In the genomic region with DNA sequence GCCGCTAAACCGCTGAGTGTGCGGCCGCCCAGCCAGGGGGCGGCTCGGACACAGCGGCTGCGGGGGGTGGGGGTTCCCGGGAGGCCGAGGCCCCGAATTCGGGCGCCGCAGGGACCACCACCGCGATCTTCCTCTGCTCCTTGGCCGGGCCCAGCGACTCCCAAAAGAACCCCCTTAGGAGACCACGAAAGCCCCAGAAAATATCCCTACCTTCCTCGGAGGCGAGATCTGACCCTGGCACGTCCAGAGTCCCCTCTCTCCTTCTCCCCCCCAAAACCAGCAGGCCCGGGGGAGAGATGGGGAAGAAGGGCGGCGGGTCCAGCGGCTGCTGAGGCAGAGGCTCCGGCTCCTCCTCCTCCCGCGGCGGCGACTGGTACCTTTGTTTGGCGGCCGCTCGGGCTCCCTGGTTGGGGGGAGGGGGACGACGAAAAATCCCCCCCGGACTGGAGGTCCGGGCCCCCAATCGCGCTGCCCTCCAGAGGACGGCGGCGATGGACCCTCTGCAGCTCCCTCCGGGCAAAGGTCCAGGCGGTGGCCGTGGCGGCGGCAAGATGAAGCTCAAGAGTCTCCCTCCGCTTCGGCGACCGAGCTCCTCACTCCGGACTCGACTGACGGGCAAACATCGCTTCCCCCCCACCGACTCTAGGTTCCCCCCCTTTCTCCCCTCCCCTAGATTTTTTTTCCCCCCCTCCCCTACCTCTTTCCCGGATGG, we compare ENCODE assay signal across 8 cellular contexts. TPM values are rescaled to one million over a fixed set of nuclear protein-coding genes. Genes with fewer than 3 reads are reported as not detected.
DNase-seq lines count a peak whose midpoint lies in the region; ATAC-seq lines count a peak whose summit lies in the region.

A gene with protein sequence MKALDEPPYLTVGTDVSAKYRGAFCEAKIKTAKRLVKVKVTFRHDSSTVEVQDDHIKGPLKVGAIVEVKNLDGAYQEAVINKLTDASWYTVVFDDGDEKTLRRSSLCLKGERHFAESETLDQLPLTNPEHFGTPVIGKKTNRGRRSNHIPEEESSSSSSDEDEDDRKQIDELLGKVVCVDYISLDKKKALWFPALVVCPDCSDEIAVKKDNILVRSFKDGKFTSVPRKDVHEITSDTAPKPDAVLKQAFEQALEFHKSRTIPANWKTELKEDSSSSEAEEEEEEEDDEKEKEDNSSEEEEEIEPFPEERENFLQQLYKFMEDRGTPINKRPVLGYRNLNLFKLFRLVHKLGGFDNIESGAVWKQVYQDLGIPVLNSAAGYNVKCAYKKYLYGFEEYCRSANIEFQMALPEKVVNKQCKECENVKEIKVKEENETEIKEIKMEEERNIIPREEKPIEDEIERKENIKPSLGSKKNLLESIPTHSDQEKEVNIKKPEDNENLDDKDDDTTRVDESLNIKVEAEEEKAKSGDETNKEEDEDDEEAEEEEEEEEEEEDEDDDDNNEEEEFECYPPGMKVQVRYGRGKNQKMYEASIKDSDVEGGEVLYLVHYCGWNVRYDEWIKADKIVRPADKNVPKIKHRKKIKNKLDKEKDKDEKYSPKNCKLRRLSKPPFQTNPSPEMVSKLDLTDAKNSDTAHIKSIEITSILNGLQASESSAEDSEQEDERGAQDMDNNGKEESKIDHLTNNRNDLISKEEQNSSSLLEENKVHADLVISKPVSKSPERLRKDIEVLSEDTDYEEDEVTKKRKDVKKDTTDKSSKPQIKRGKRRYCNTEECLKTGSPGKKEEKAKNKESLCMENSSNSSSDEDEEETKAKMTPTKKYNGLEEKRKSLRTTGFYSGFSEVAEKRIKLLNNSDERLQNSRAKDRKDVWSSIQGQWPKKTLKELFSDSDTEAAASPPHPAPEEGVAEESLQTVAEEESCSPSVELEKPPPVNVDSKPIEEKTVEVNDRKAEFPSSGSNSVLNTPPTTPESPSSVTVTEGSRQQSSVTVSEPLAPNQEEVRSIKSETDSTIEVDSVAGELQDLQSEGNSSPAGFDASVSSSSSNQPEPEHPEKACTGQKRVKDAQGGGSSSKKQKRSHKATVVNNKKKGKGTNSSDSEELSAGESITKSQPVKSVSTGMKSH (N-terminal part only) (minus strand): TSS at position 621 of the 712 bp plus-strand sequence. CDS start 1,260 bp downstream, outside the sequence.

- H3K4me1 ChIP-seq in iPS DF 6.9 (ENCODE audit: control insufficient read depth, insufficient read depth, low read length), result no peaks in the 10 kb centered on the region

- H3K36me3 ChIP-seq in iPS DF 6.9 (ENCODE audit: control insufficient read depth, insufficient read depth, low read length), result no peaks in the 10 kb centered on the region; the same call in 1 of the 2 replicates

- H3K9me3 ChIP-seq in iPS DF 6.9 (ENCODE audit: control insufficient read depth, insufficient read depth, low read length), result no peaks in the 10 kb centered on the region

- ATAC-seq in HG02642 (IDR thresholded peaks at IDR 0.05; ENCODE audit: poor library complexity, unreplicated experiment) (peak; percentile 18), GM21367 (IDR thresholded peaks at IDR 0.05; ENCODE audit: unreplicated experiment) (no peak)

- peak; percentile 87 for DNase-seq in NCI-H82 (lab: John Stamatoyannopoulos, UW)
- DNase-seq in NCI-H82 treated with DMSO at 0.1 percent for 48 hours (lab: John Stamatoyannopoulos, UW; ENCODE audit: unreplicated experiment), result no peak
- no peak for DNase-seq in NCI-H460 (ENCODE audit: extremely low read depth, low read depth)
- DNase-seq in amniotic epithelial cell (ENCODE audit: low read depth), result peak; percentile 31
- no peak for DNase-seq in iPS DF 6.9 (ENCODE audit: low read depth, low spot score)
- DNase-seq in skeletal muscle cell (ENCODE audit: low read depth), result no peak

- H3K4me3 ChIP-seq in iPS DF 6.9 (ENCODE audit: low read length) (peak within 1 kb of the TSS; percentile 95), skeletal muscle cell (ENCODE audit: low read depth, low read length) (peak within 1 kb of the TSS; percentile 94)

- WGBS in iPS DF 6.9 (ENCODE audit: insufficient coverage, insufficient read length), result no CpG with 5 or more reads among the region's 58 CpGs

- no peaks in the 10 kb centered on the region for H3K27me3 ChIP-seq in iPS DF 6.9 (ENCODE audit: control insufficient read depth, insufficient read depth, low read length)

- H3K27ac ChIP-seq in iPS DF 6.9 (ENCODE audit: low read length), result no peak within 1 kb of the TSS

RNA-seq across cellular contexts. Expression of the gene that starts here (rescaled TPM):
- 19.0 and 25.7 TPM in 2 replicates for total RNA-seq in NCI-H460 (2014; rRNA removed; shearing (Covaris generic))
- polyA plus RNA-seq in NCI-H460 (2014; cell fraction: nucleus; rRNA removed), result 7.8 and 11.0 TPM in 2 replicates

Comparison
In these comparisons a context has a peak if more than half of its experiments do, and no peak if none do; other contexts are left out.
1. DNase-seq: peak in NCI-H82 (single experiment) and amniotic epithelial cell (single experiment); none in NCI-H82 treated with DMSO at 0.1 percent for 48 hours (single experiment), NCI-H460 (single experiment), iPS DF 6.9 (single experiment) and skeletal muscle cell (single experiment).